8 cellular contexts compared by ENCODE assay signal in the genomic region with DNA sequence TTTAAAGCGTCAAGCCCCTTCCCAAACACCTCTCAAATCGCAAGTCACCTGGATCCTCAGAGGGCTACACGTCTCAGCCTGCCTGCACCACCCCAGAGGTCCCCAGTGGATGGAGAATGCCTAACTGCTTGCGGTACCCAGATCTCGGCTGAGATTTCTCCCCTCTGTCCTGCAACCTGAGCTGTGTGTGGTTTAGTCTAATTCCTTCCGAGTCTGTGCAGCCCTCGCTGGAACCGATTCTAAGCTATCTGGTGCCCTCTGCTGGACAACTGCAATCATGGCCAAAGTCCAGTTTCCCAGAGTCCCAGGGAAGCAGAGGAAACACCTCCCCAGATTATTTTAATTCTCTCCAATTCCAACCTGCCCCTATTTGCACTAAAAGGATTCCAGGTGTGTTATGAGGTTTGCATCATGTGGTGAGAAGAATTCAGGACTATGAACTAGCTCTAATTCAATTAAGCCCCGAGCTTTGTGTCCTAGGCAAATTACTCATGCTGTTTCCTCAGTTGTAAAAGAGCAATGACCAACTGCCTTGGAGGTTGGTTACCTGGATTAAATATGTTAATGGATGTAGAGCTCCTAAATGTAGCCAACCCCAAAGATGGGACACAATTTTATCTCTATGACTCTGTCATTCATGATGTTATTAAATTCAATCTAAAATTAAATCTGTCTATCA.
A peak's percentile ranks its signal among the peaks of the same experiment; 100 is the strongest.
DNase-seq lines count a peak whose midpoint lies in the region; ATAC-seq and TF ChIP-seq lines count a peak whose summit lies in the region.

No MANE protein-coding gene starts in this region.

- H3K27me3 ChIP-seq in CD4-positive, alpha-beta memory T cell (ENCODE audit: insufficient read depth, low read length): no peaks in the 10 kb centered on the region
- H3K27me3 ChIP-seq in foreskin keratinocyte (no peaks in the 10 kb centered on the region), osteoblast (ENCODE audit: insufficient read depth, low read length) (no peaks in the 10 kb centered on the region), transverse colon (no peaks in the 10 kb centered on the region)

- no peaks in the 10 kb centered on the region for H3K36me3 ChIP-seq in CD4-positive, alpha-beta memory T cell (ENCODE audit: insufficient read depth, low read length)
- no peaks in the 10 kb centered on the region for H3K36me3 ChIP-seq in osteoblast (ENCODE audit: insufficient read depth, low read length)
- H3K36me3 ChIP-seq in transverse colon: no peaks in the 10 kb centered on the region

- TF ChIP-seq POLR2A in transverse colon (IDR thresholded peaks at IDR 0.05): no peak

- H3K27me3 Mint-ChIP-seq in CD4-positive, alpha-beta memory T cell: peaks cover 2 to 9% of the 10 kb centered on the region in 2 donors
- peaks cover 12% of the 10 kb centered on the region for H3K27me3 Mint-ChIP-seq in activated T-helper 1 cell treated with anti-CD3 and anti-CD28 coated beads, Interleukin-12 subunit alpha, Interleukin-12 subunit beta, Interleukin-2, Interleukin-4 antibody, amounts not matched to agents 30 ng/mL and 10 ng/mL and 1 ng/mL, durations not matched to agents 14 hours and 24 hours and 36 hours (ENCODE audit: insufficient read depth)

- peak overlapping the region in 2 of 7 donors; percentile 13 to 33 for H3K27ac Mint-ChIP-seq in CD4-positive, alpha-beta memory T cell
- H3K27ac Mint-ChIP-seq in activated T-helper 1 cell treated with anti-CD3 and anti-CD28 coated beads, Interleukin-12 subunit alpha, Interleukin-12 subunit beta, Interleukin-2, Interleukin-4 antibody, amounts not matched to agents 30 ng/mL and 10 ng/mL and 1 ng/mL, durations not matched to agents 14 hours and 24 hours and 36 hours: no peak overlapping the region

- no peak overlapping the region for H3K4me3 Mint-ChIP-seq in CD4-positive, alpha-beta memory T cell
- no peak overlapping the region for H3K4me3 Mint-ChIP-seq in activated T-helper 1 cell treated with anti-CD3 and anti-CD28 coated beads, Interleukin-12 subunit alpha, Interleukin-12 subunit beta, Interleukin-2, Interleukin-4 antibody, amounts not matched to agents 30 ng/mL and 10 ng/mL and 1 ng/mL, durations not matched to agents 14 hours and 24 hours and 36 hours

- H3K27ac ChIP-seq in CD4-positive, alpha-beta memory T cell (ENCODE audit: low read depth, low read length): no peak overlapping the region
- H3K27ac ChIP-seq in foreskin keratinocyte (peak overlapping the region; percentile 96), osteoblast (ENCODE audit: low read depth, low read length) (peak overlapping the region; percentile 1), transverse colon (no peak overlapping the region)

- no peak overlapping the region for H3K4me3 ChIP-seq in CD4-positive, alpha-beta memory T cell (ENCODE audit: low read length in 2 of 2)
- no peak overlapping the region for H3K4me3 ChIP-seq in osteoblast (ENCODE audit: insufficient read depth, low read length)
- no peak overlapping the region for H3K4me3 ChIP-seq in transverse colon

- POLR2A ChIA-PET in CD4-positive, alpha-beta memory T cell (lab: Charles Lee; ENCODE audit: partially characterized antibody): interaction anchor here (0.6 kb wide), 1 partner anchor 12 kb away, joined by 4 read pairs; no protein-coding TSS in a partner anchor

- 7 to 33% methylated on average over 6 to 9 of the region's 9 CpGs for WGBS in transverse colon (ENCODE audit: low coverage in 1 of 2), 2 donors

- TF ChIP-seq EP300 in transverse colon (IDR thresholded peaks at IDR 0.05; ENCODE audit: low read depth): no peak

- H3K9me3 Mint-ChIP-seq in CD4-positive, alpha-beta memory T cell: peaks cover 0 to 2% (median 0%) of the 10 kb centered on the region in 8 donors
- H3K9me3 Mint-ChIP-seq in activated T-helper 1 cell treated with anti-CD3 and anti-CD28 coated beads, Interleukin-12 subunit alpha, Interleukin-12 subunit beta, Interleukin-2, Interleukin-4 antibody, amounts not matched to agents 30 ng/mL and 10 ng/mL and 1 ng/mL, durations not matched to agents 14 hours and 24 hours and 36 hours: no peaks in the 10 kb centered on the region

- no peak overlapping the region for H3K4me2 ChIP-seq in osteoblast (ENCODE audit: insufficient read depth, low read length)

- H3K9me3 ChIP-seq in CD4-positive, alpha-beta memory T cell (ENCODE audit: control insufficient read depth in 1 of 2, low read length in 2 of 2): no peaks in the 10 kb centered on the region
- H3K9me3 ChIP-seq in osteoblast (ENCODE audit: low read depth, low read length) (no peaks in the 10 kb centered on the region), transverse colon (no peaks in the 10 kb centered on the region)

- no peak overlapping the region for H2AFZ ChIP-seq in osteoblast (ENCODE audit: low read length)

- no peaks in the 10 kb centered on the region for H3K79me2 ChIP-seq in osteoblast (ENCODE audit: insufficient read depth, low read length)

- DNase-seq in CD4-positive, alpha-beta memory T cell: peak in 4 of 5 donors; percentile 38 to 51 (median 42)
- DNase-seq in HuH-7 (ENCODE audit: low spot score): peak; percentile 71
- DNase-seq in RKO (ENCODE audit: low spot score): peak; percentile 66
- DNase-seq in activated T-helper 1 cell treated with anti-CD3 and anti-CD28 coated beads, Interleukin-12 subunit alpha, Interleukin-12 subunit beta, Interleukin-2, Interleukin-4 antibody, amounts not matched to agents 30 ng/mL and 10 ng/mL and 1 ng/mL, durations not matched to agents 14 hours and 24 hours and 36 hours (ENCODE audit: low spot score): peak; percentile 14
- peak; percentile 67 to 86 for DNase-seq in foreskin keratinocyte
- DNase-seq in osteoblast (ENCODE audit: insufficient read length, low spot score, missing footprints): peak; percentile 80
- DNase-seq in transverse colon: peak; percentile 67

- no peaks in the 10 kb centered on the region for H3K36me3 Mint-ChIP-seq in CD4-positive, alpha-beta memory T cell
- H3K36me3 Mint-ChIP-seq in activated T-helper 1 cell treated with anti-CD3 and anti-CD28 coated beads, Interleukin-12 subunit alpha, Interleukin-12 subunit beta, Interleukin-2, Interleukin-4 antibody, amounts not matched to agents 30 ng/mL and 10 ng/mL and 1 ng/mL, durations not matched to agents 14 hours and 24 hours and 36 hours (ENCODE audit: low read depth): no peaks in the 10 kb centered on the region

- H3K4me1 Mint-ChIP-seq in CD4-positive, alpha-beta memory T cell: peaks cover 3 to 7% (median 6%) of the 10 kb centered on the region in 4 donors
- H3K4me1 Mint-ChIP-seq in activated T-helper 1 cell treated with anti-CD3 and anti-CD28 coated beads, Interleukin-12 subunit alpha, Interleukin-12 subunit beta, Interleukin-2, Interleukin-4 antibody, amounts not matched to agents 30 ng/mL and 10 ng/mL and 1 ng/mL, durations not matched to agents 14 hours and 24 hours and 36 hours (ENCODE audit: low read depth): no peaks in the 10 kb centered on the region

- CTCF ChIA-PET in CD4-positive, alpha-beta memory T cell (lab: Charles Lee; ENCODE audit: partially characterized antibody): interaction anchor here (0.7 to 4.0 kb wide), 21 partner anchors 8 to 1576 kb away, joined by 3 to 60 read pairs (median 4); no protein-coding TSS in a partner anchor

- in situ Hi-C loops in transverse colon (cut with MboI; ENCODE audit: low pct_ligation_motif_present in 1 of 4, low pct_unique_long_range_greater_than_20kb in 1 of 4, low sequenced_read_pairs in 3 of 4): loop anchor here in 1 of 4 donors (25.0 kb wide), 1 partner anchor 1307 kb away; no protein-coding TSS in a partner anchor

- TF ChIP-seq CTCF in foreskin keratinocyte (conservative IDR thresholded peaks at IDR 0.05) (peak; percentile 97), osteoblast (IDR thresholded peaks at IDR 0.05; ENCODE audit: extremely low read depth, low read depth, low read length) (peak; percentile 93), transverse colon (IDR thresholded peaks at IDR 0.05) (peak; percentile 69 to 85 (median 77))

- H4K20me1 ChIP-seq in osteoblast (ENCODE audit: insufficient read depth, low read length): no peaks in the 10 kb centered on the region

- intact Hi-C loops in CD4-positive, alpha-beta memory T cell (cut with micrococcal nuclease): no loop called here
- intact Hi-C loops in activated T-helper 1 cell treated with anti-CD3 and anti-CD28 coated beads, Interleukin-12 subunit alpha, Interleukin-12 subunit beta, Interleukin-2, Interleukin-4 antibody, amounts not matched to agents 30 ng/mL and 10 ng/mL and 1 ng/mL, durations not matched to agents 14 hours and 24 hours and 36 hours (cut with micrococcal nuclease): loop anchor here (5.0 kb wide), 1 partner anchor 1577 kb away; no protein-coding TSS in a partner anchor
- intact Hi-C loops in transverse colon (cut with DNase I; ENCODE audit: low total_unique reads): loop anchor here (5.0 kb wide), 1 partner anchor 1297 kb away; no protein-coding TSS in a partner anchor

- H3K4me1 ChIP-seq in CD4-positive, alpha-beta memory T cell (ENCODE audit: insufficient read depth, low read length): no peaks in the 10 kb centered on the region
- peaks cover 27% of the 10 kb centered on the region for H3K4me1 ChIP-seq in foreskin keratinocyte
- peaks cover 27% of the 10 kb centered on the region for H3K4me1 ChIP-seq in osteoblast (ENCODE audit: insufficient read depth, low read length)
- H3K4me1 ChIP-seq in transverse colon: no peaks in the 10 kb centered on the region

- ATAC-seq in GM19395 (IDR thresholded peaks at IDR 0.05; ENCODE audit: unreplicated experiment): peak; percentile 78
- ATAC-seq in foreskin keratinocyte: peak; percentile 76

Comparison
In these comparisons a context has a peak if more than half of its experiments do, and no peak if none do; other contexts are left out.
1. DNase-seq: peak in every context shown above with its lines; median percentile 80 in osteoblast; 76 in foreskin keratinocyte; 71 in HuH-7; 67 in transverse colon; 66 in RKO; 42 in CD4-positive, alpha-beta memory T cell; 14 in activated T-helper 1 cell treated with anti-CD3 and anti-CD28 coated beads, Interleukin-12 subunit alpha, Interleukin-12 subunit beta, Interleukin-2, Interleukin-4 antibody, amounts not matched to agents 30 ng/mL and 10 ng/mL and 1 ng/mL, durations not matched to agents 14 hours and 24 hours and 36 hours.
2. H3K27ac ChIP-seq: peak in foreskin keratinocyte (single experiment) and osteoblast (single experiment); none in CD4-positive, alpha-beta memory T cell (single experiment) and transverse colon (0 of 4).
3. Peak in every context shown above with its lines, with median percentiles within 50 percentile points of each other: CTCF ChIP-seq.